16 cellular contexts compared by ENCODE assay signal in genomic region chr16:86222541-86222940, GRCh38.
DNase-seq lines count a peak whose midpoint lies in the region; ATAC-seq and TF ChIP-seq lines count a peak whose summit lies in the region.
"Had no signal": no experiment of that assay in that cellular context is flagged by ENCODE, and none has a peak within 500 bp of the region (broad histone marks: within the 10 kb centered on the region; RNA-seq: fewer than 3 reads in every experiment).

No MANE protein-coding gene starts in this region.

- no peaks in the 10 kb centered on the region for H3K27me3 ChIP-seq in H7 (ENCODE audit: control insufficient read depth, insufficient read depth, low read length)

- peaks cover 69% of the 10 kb centered on the region for H3K27me3 Mint-ChIP-seq in mesothelial cell of epicardium (ENCODE audit: low read depth)

- TF ChIP-seq CTCF in AG09309 (IDR thresholded peaks at IDR 0.05; ENCODE audit: control insufficient read depth, insufficient read depth, low read depth, low read length, missing control alignments): no peak
- TF ChIP-seq CTCF in mesothelial cell of epicardium (IDR thresholded peaks at IDR 0.05; ENCODE audit: unreplicated experiment): no peak

- DNase-seq in AG09309 (ENCODE audit: low read depth) (no peak), NCI-H460 (ENCODE audit: extremely low read depth, low read depth) (peak; percentile 6), epithelial cell of prostate (ENCODE audit: low read depth, low spot score) (no peak), mesothelial cell of epicardium (ENCODE audit: low spot score in 2 of 2, unreplicated experiment in 2 of 2) (peak in 1 of 2 experiments; percentile 35), H7 (no peak)
- no peak for DNase-seq in activated T-cell treated with anti-CD3 and anti-CD28 coated beads, Interleukin-2, amount 50 U/mL, for 1 hour
- DNase-seq: activated CD4-positive, alpha-beta T cell treated with anti-CD3 and anti-CD28 coated beads, Interleukin-2, amount 50 U/mL, for 1 hour; immature natural killer cell; MV-4-11; stimulated activated CD4-positive, alpha-beta T cell treated with anti-CD3 and anti-CD28 coated beads, Interleukin-4, amount 100 ng/mL, for 1 hour; stimulated activated naive CD4-positive, alpha-beta T cell treated with Interleukin-2 at 50 U/mL for 16 hours had no signal

- H3K4me3 Mint-ChIP-seq in mesothelial cell of epicardium: peak overlapping the region; percentile 26
- H3K4me3 Mint-ChIP-seq: activated T-helper 1 cell treated with anti-CD3 and anti-CD28 coated beads, Interleukin-12 subunit alpha, Interleukin-12 subunit beta, Interleukin-2, Interleukin-4 antibody, amounts not matched to agents 30 ng/mL and 10 ng/mL and 1 ng/mL, durations not matched to agents 14 hours and 24 hours and 36 hours; immature natural killer cell had no signal

- no peaks in the 10 kb centered on the region for H3K36me3 ChIP-seq in H7 (replicated peaks; ENCODE audit: control insufficient read depth, insufficient read depth, low read length)
- H3K36me3 ChIP-seq: breast epithelium had no signal

- H3K4me3 ChIP-seq in AG09309 (ENCODE audit: control insufficient read depth, low read depth, low read length): peak overlapping the region; percentile 33
- no peak overlapping the region for H3K4me3 ChIP-seq in H7 (ENCODE audit: insufficient read depth, low read depth, low read length)
- H3K4me3 ChIP-seq: breast epithelium had no signal

- no peak overlapping the region for H3K27ac Mint-ChIP-seq in mesothelial cell of epicardium
- H3K27ac Mint-ChIP-seq: activated T-helper 1 cell treated with anti-CD3 and anti-CD28 coated beads, Interleukin-12 subunit alpha, Interleukin-12 subunit beta, Interleukin-2, Interleukin-4 antibody, amounts not matched to agents 30 ng/mL and 10 ng/mL and 1 ng/mL, durations not matched to agents 14 hours and 24 hours and 36 hours; immature natural killer cell had no signal

- peaks cover 38% of the 10 kb centered on the region for H3K4me1 Mint-ChIP-seq in mesothelial cell of epicardium
- H3K4me1 Mint-ChIP-seq: immature natural killer cell had no signal

- peak overlapping the region; percentile 2 for H3K27ac ChIP-seq in epithelial cell of prostate
- H3K27ac ChIP-seq: breast epithelium had no signal

- ATAC-seq in HG02852 (IDR thresholded peaks at IDR 0.05; ENCODE audit: unreplicated experiment) (no peak), HG02938 (IDR thresholded peaks at IDR 0.05; ENCODE audit: unreplicated experiment) (no peak)
- ATAC-seq: HCT116 had no signal

- no peaks in the 10 kb centered on the region for H3K9me3 Mint-ChIP-seq in mesothelial cell of epicardium
- H3K9me3 Mint-ChIP-seq: activated T-helper 1 cell treated with anti-CD3 and anti-CD28 coated beads, Interleukin-12 subunit alpha, Interleukin-12 subunit beta, Interleukin-2, Interleukin-4 antibody, amounts not matched to agents 30 ng/mL and 10 ng/mL and 1 ng/mL, durations not matched to agents 14 hours and 24 hours and 36 hours; immature natural killer cell had no signal

- H3K36me3 Mint-ChIP-seq in mesothelial cell of epicardium: no peaks in the 10 kb centered on the region
- H3K36me3 Mint-ChIP-seq: immature natural killer cell had no signal
